ENCODE assay signal across 1 cellular context in the genomic region with DNA sequence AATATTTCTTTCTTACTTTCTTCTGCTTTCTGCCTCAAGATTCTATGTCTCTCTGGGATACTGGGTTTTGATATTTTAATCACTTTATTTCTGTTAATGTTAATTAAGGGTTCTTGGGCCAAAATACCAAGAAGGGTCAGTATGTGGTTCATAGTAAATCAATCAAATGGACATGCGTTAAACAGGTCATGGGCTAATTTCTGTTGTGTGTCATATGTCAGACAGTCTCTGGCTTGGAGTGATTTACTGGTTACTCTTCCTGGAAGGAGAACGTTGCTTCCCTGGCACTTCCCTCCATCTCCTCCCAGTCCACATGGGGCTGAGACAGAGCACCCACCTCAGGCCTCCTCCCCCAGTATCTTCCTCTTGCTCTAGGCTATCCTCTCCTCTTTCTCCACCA.
TF ChIP-seq lines count a peak whose summit lies in the region.

No MANE protein-coding gene starts in this region.

TF ChIP-seq in K562, 482 proteins besides CTCF, POLR2A, EP300 and RAD21 (continued from another document):
- TF ChIP-seq CEBPZ (IDR thresholded peaks at IDR 0.05; ENCODE audit: borderline replicate concordance, low read depth, low read length) (no peak), BRF1 (IDR thresholded peaks at IDR 0.05; ENCODE audit: borderline replicate concordance, extremely low read depth, insufficient read length) (no peak), EHMT2 (IDR thresholded peaks at IDR 0.05) (no peak), PKNOX1 (IDR thresholded peaks at IDR 0.05) (peak; percentile 84)
